In the genomic region with DNA sequence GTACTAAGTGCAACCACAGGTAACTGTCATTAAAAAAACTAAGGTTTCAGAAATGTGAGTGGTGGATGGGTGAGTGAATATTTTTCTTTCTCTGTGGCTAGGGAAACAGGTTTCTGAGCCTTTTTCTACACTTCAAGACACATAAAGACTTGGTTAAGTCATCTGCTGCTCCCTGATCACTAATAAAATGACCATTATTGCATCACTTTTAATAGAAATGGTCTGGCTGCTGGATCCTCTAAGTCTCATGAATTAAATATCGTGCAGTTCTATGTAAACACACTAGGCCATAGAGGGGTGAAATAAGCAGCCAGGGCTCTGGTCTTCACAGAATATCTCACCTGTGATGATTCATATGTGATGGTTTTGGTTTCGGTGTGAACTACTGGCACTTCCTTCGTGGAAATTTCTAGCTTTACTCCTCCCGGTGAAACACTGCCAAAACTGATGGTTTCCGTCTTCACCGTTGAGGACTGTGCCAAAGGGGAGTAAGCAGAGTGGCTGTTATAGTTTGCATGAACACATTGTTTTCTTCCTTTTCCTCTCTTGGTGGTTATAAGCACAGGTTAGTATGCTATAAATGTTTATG, we compare ENCODE assay signal across 18 cellular contexts.
DNase-seq lines count a peak whose midpoint lies in the region; ATAC-seq and TF ChIP-seq lines count a peak whose summit lies in the region.
"Had no signal": no experiment of that assay in that cellular context is flagged by ENCODE, and none has a peak within 500 bp of the region (broad histone marks: within the 10 kb centered on the region; RNA-seq: fewer than 3 reads in every experiment).

No MANE protein-coding gene starts in this region.

- CTCF ChIA-PET in activated CD4-positive, alpha-beta memory T cell treated with anti-CD3 and anti-CD28 coated beads, Interleukin-2, amount 10 ng/mL, durations not matched to agents 7 days and 5 days (lab: Charles Lee), result no interaction called here
- CTCF ChIA-PET in activated CD4-positive, alpha-beta memory T cell treated with anti-CD3 and anti-CD28 coated beads for 36 hours (lab: Charles Lee), result interaction anchor here (0.9 kb wide), 1 partner anchor 321 kb away, joined by 4 read pairs; no protein-coding TSS in a partner anchor

- no peaks in the 10 kb centered on the region for H3K9me3 ChIP-seq in MM.1S (replicated peaks; ENCODE audit: insufficient read depth, low read length)
- H3K9me3 ChIP-seq: HAP-1 had no signal

- no peaks in the 10 kb centered on the region for H4K20me1 ChIP-seq in MM.1S (ENCODE audit: insufficient read depth, low read length)

- peak overlapping the region; percentile 12 for H3K4me3 Mint-ChIP-seq in activated CD4-positive, alpha-beta memory T cell treated with anti-CD3 and anti-CD28 coated beads, Interleukin-2, amount 10 ng/mL, durations not matched to agents 7 days and 5 days
- H3K4me3 Mint-ChIP-seq in activated CD4-positive, alpha-beta memory T cell treated with anti-CD3 and anti-CD28 coated beads for 36 hours, result no peak overlapping the region
- no peak overlapping the region for H3K4me3 Mint-ChIP-seq in effector memory CD8-positive, alpha-beta T cell

- H3K27me3 ChIP-seq in MM.1S (replicated peaks; ENCODE audit: insufficient read depth, low read length), result no peaks in the 10 kb centered on the region

- ATAC-seq in GM19025 (IDR thresholded peaks at IDR 0.05; ENCODE audit: low read depth, unreplicated experiment) (peak; percentile 53), HG03039 (IDR thresholded peaks at IDR 0.05; ENCODE audit: unreplicated experiment) (no peak)
- ATAC-seq in effector memory CD8-positive, alpha-beta T cell (replicated peaks), result peak; percentile 17
- ATAC-seq: Panc1, Right ventricle myocardium inferior had no signal

- POLR2A ChIA-PET in activated CD4-positive, alpha-beta memory T cell treated with anti-CD3 and anti-CD28 coated beads, Interleukin-2, amount 10 ng/mL, durations not matched to agents 7 days and 5 days (lab: Charles Lee), result no interaction called here
- POLR2A ChIA-PET in activated CD4-positive, alpha-beta memory T cell treated with anti-CD3 and anti-CD28 coated beads for 36 hours (lab: Charles Lee), result no interaction called here

- no peaks in the 10 kb centered on the region for H3K9me3 Mint-ChIP-seq in activated CD4-positive, alpha-beta memory T cell treated with anti-CD3 and anti-CD28 coated beads, Interleukin-2, amount 10 ng/mL, durations not matched to agents 7 days and 5 days
- H3K9me3 Mint-ChIP-seq in activated CD4-positive, alpha-beta memory T cell treated with anti-CD3 and anti-CD28 coated beads for 36 hours, result no peaks in the 10 kb centered on the region
- H3K9me3 Mint-ChIP-seq in effector memory CD8-positive, alpha-beta T cell, result no peaks in the 10 kb centered on the region

- TF ChIP-seq CTCF in MM.1S (IDR thresholded peaks at IDR 0.05; ENCODE audit: low read length), result no peak

- H3K4me1 Mint-ChIP-seq in activated CD4-positive, alpha-beta memory T cell treated with anti-CD3 and anti-CD28 coated beads, Interleukin-2, amount 10 ng/mL, durations not matched to agents 7 days and 5 days, result peaks cover 29% of the 10 kb centered on the region
- peaks cover 9% of the 10 kb centered on the region for H3K4me1 Mint-ChIP-seq in activated CD4-positive, alpha-beta memory T cell treated with anti-CD3 and anti-CD28 coated beads for 36 hours (ENCODE audit: low read depth)
- H3K4me1 Mint-ChIP-seq in effector memory CD8-positive, alpha-beta T cell (ENCODE audit: low read depth in 2 of 2), result peaks cover 0 to 5% of the 10 kb centered on the region in 2 donors

- no peaks in the 10 kb centered on the region for H3K36me3 Mint-ChIP-seq in activated CD4-positive, alpha-beta memory T cell treated with anti-CD3 and anti-CD28 coated beads, Interleukin-2, amount 10 ng/mL, durations not matched to agents 7 days and 5 days (ENCODE audit: low read depth)
- H3K36me3 Mint-ChIP-seq in activated CD4-positive, alpha-beta memory T cell treated with anti-CD3 and anti-CD28 coated beads for 36 hours, result no peaks in the 10 kb centered on the region
- H3K36me3 Mint-ChIP-seq in effector memory CD8-positive, alpha-beta T cell (ENCODE audit: insufficient read depth), result no peaks in the 10 kb centered on the region

- peak overlapping the region; percentile 58 for H3K27ac Mint-ChIP-seq in activated CD4-positive, alpha-beta memory T cell treated with anti-CD3 and anti-CD28 coated beads, Interleukin-2, amount 10 ng/mL, durations not matched to agents 7 days and 5 days
- H3K27ac Mint-ChIP-seq in activated CD4-positive, alpha-beta memory T cell treated with anti-CD3 and anti-CD28 coated beads for 36 hours, result no peak overlapping the region
- no peak overlapping the region for H3K27ac Mint-ChIP-seq in effector memory CD8-positive, alpha-beta T cell

- no peak overlapping the region for H3K27ac ChIP-seq in MM.1S (ENCODE audit: low read length)
- H3K27ac ChIP-seq: C4-2B, KMS-11, SK-N-MC had no signal

- no peaks in the 10 kb centered on the region for H3K79me2 ChIP-seq in MM.1S (ENCODE audit: low read length)

- H3K9me2 ChIP-seq in MM.1S (replicated peaks; ENCODE audit: insufficient read depth, low read length), result no peaks in the 10 kb centered on the region

- no peaks in the 10 kb centered on the region for H3K4me1 ChIP-seq in MM.1S (ENCODE audit: low read length)
- H3K4me1 ChIP-seq: HAP-1 had no signal

- H3K36me3 ChIP-seq in MM.1S (replicated peaks; ENCODE audit: insufficient read depth, low read length), result no peaks in the 10 kb centered on the region

- peaks cover 5% of the 10 kb centered on the region for H3K27me3 Mint-ChIP-seq in activated CD4-positive, alpha-beta memory T cell treated with anti-CD3 and anti-CD28 coated beads, Interleukin-2, amount 10 ng/mL, durations not matched to agents 7 days and 5 days
- peaks cover 10% of the 10 kb centered on the region for H3K27me3 Mint-ChIP-seq in activated CD4-positive, alpha-beta memory T cell treated with anti-CD3 and anti-CD28 coated beads for 36 hours
- peaks cover 16 to 51% of the 10 kb centered on the region in 2 donors for H3K27me3 Mint-ChIP-seq in effector memory CD8-positive, alpha-beta T cell

- H3K9ac ChIP-seq in MM.1S (ENCODE audit: low read length), result no peak overlapping the region
- H3K9ac ChIP-seq: KMS-11 had no signal

- no peaks in the 10 kb centered on the region for H3F3A ChIP-seq in MM.1S (ENCODE audit: insufficient read depth, low read length)

- H3K4me2 ChIP-seq in MM.1S (ENCODE audit: low read depth, low read length), result no peak overlapping the region
- H3K4me2 ChIP-seq: KMS-11 had no signal

- no peak overlapping the region for H3K4me3 ChIP-seq in MM.1S (ENCODE audit: low read length)
- H3K4me3 ChIP-seq: HAP-1, SK-N-MC had no signal

- H2AFZ ChIP-seq in MM.1S (ENCODE audit: low read length), result no peak overlapping the region

- intact Hi-C loops in activated CD4-positive, alpha-beta memory T cell treated with anti-CD3 and anti-CD28 coated beads for 36 hours (cut with micrococcal nuclease), result no loop called here

- DNase-seq in activated CD4-positive, alpha-beta memory T cell treated with anti-CD3 and anti-CD28 coated beads, Interleukin-2, amount 10 ng/mL, durations not matched to agents 7 days and 5 days, result peak; percentile 19
- no peak for DNase-seq in activated CD4-positive, alpha-beta memory T cell treated with anti-CD3 and anti-CD28 coated beads for 36 hours
- DNase-seq in MM.1S, result peak; percentile 25
- DNase-seq in effector memory CD8-positive, alpha-beta T cell, result no peak
- DNase-seq in dermis blood vessel endothelial cell, result no peak
- DNase-seq in NCI-H82 treated with DMSO at 0.1 percent for 48 hours (lab: John Stamatoyannopoulos, UW; ENCODE audit: unreplicated experiment), result no peak
- DNase-seq: EL, NCI-H1092 treated with DMSO at 0.1 percent for 48 hours, NCI-H510A treated with DMSO at 0.1 percent for 48 hours, NCI-H82 had no signal

Comparison
In these comparisons a context has a peak if more than half of its experiments do, and no peak if none do; other contexts are left out.
1. DNase-seq: peak in activated CD4-positive, alpha-beta memory T cell treated with anti-CD3 and anti-CD28 coated beads, Interleukin-2, amount 10 ng/mL, durations not matched to agents 7 days and 5 days (single experiment) and MM.1S (single experiment); none in activated CD4-positive, alpha-beta memory T cell treated with anti-CD3 and anti-CD28 coated beads for 36 hours (single experiment), effector memory CD8-positive, alpha-beta T cell (0 of 3), dermis blood vessel endothelial cell (single experiment) and NCI-H82 treated with DMSO at 0.1 percent for 48 hours (single experiment).